15 cellular contexts compared by ENCODE assay signal in the genomic region with DNA sequence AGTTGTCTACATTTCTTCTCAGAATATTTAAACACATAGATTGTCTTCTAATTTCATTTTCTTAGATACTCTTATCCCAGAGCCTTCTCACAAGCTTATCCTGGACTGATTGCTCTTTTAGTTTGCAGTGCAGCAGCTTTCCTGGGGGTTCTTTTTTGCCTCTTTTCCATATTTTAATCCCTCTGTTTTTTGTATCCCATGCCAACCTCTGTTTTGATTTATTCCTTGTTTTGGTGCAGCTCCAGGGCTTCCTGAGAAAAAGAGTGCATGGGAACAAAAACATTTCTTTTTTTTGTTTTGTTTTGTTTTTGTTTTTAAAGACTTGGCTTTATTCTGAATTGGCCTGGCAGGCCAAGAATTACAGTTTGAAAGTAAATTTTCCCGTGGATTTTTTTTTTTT.
"Had no signal": no experiment of that assay in that cellular context is flagged by ENCODE, and none has a peak within 500 bp of the region (broad histone marks: within the 10 kb centered on the region; RNA-seq: fewer than 3 reads in every experiment).

No MANE protein-coding gene starts in this region.

- ATAC-seq: activated CD4-positive, alpha-beta T cell treated with anti-CD3 and anti-CD28 coated beads for 36 hours; activated CD8-positive, alpha-beta T cell treated with anti-CD3 and anti-CD28 coated beads, Interleukin-2, amount 10 ng/mL, durations not matched to agents 7 days and 5 days; heart left ventricle; stimulated activated naive CD8-positive, alpha-beta T cell treated with anti-CD3 and anti-CD28 coated beads, Interleukin-15, Interleukin-2, amounts not matched to agents 100 U/mL and 50 U/mL, for 24 hours; T-cell; upper lobe of right lung had no signal

- H3K4me1 ChIP-seq: upper lobe of right lung had no signal

- H3K9me3 ChIP-seq: adrenal gland, heart left ventricle, sigmoid colon, upper lobe of right lung had no signal

- DNase-seq: activated CD4-positive, alpha-beta T cell treated with anti-CD3 and anti-CD28 coated beads for 36 hours; activated CD8-positive, alpha-beta memory T cell treated with anti-CD3 and anti-CD28 coated beads, Interleukin-2, amount 50 U/mL, for 48 hours; activated CD8-positive, alpha-beta T cell treated with anti-CD3 and anti-CD28 coated beads, Interleukin-2, amount 10 ng/mL, durations not matched to agents 7 days and 5 days; activated naive CD4-positive, alpha-beta T cell treated with anti-CD3 and anti-CD28 coated beads, Interleukin-2, amount 10 ng/mL, durations not matched to agents 7 days and 5 days; brain microvascular endothelial cell; foreskin melanocyte; heart left ventricle; nephron progenitor cell; sigmoid colon; stimulated activated CD4-positive, alpha-beta T cell treated with anti-CD3 and anti-CD28 coated beads, Interleukin-2, amount 100 ng/mL, for 24 hours; stimulated activated naive CD8-positive, alpha-beta T cell treated with anti-CD3 and anti-CD28 coated beads, Interleukin-15, Interleukin-2, amounts not matched to agents 100 U/mL and 50 U/mL, for 24 hours; T-cell; upper lobe of right lung had no signal

- H3K36me3 ChIP-seq: brain microvascular endothelial cell had no signal

- H3K4me1 Mint-ChIP-seq: nephron progenitor cell had no signal

- H3K27ac ChIP-seq: brain microvascular endothelial cell, sigmoid colon, upper lobe of right lung, VCaP had no signal

- H3K27me3 Mint-ChIP-seq: activated CD4-positive, alpha-beta T cell treated with anti-CD3 and anti-CD28 coated beads for 36 hours; activated naive CD4-positive, alpha-beta T cell treated with anti-CD3 and anti-CD28 coated beads, Interleukin-2, amount 10 ng/mL, durations not matched to agents 7 days and 5 days; T-cell had no signal

- H3K4me3 Mint-ChIP-seq: activated CD4-positive, alpha-beta T cell treated with anti-CD3 and anti-CD28 coated beads for 36 hours; activated CD8-positive, alpha-beta T cell treated with anti-CD3 and anti-CD28 coated beads, Interleukin-2, amount 10 ng/mL, durations not matched to agents 7 days and 5 days; activated naive CD4-positive, alpha-beta T cell treated with anti-CD3 and anti-CD28 coated beads, Interleukin-2, amount 10 ng/mL, durations not matched to agents 7 days and 5 days; nephron progenitor cell; T-cell had no signal

- H3K27ac Mint-ChIP-seq: activated CD4-positive, alpha-beta T cell treated with anti-CD3 and anti-CD28 coated beads for 36 hours; activated CD8-positive, alpha-beta T cell treated with anti-CD3 and anti-CD28 coated beads, Interleukin-2, amount 10 ng/mL, durations not matched to agents 7 days and 5 days; activated naive CD4-positive, alpha-beta T cell treated with anti-CD3 and anti-CD28 coated beads, Interleukin-2, amount 10 ng/mL, durations not matched to agents 7 days and 5 days; nephron progenitor cell; T-cell had no signal

- H3K27me3 ChIP-seq: adrenal gland, brain microvascular endothelial cell, heart left ventricle, sigmoid colon, upper lobe of right lung had no signal

- H3K9me3 Mint-ChIP-seq: activated naive CD4-positive, alpha-beta T cell treated with anti-CD3 and anti-CD28 coated beads, Interleukin-2, amount 10 ng/mL, durations not matched to agents 7 days and 5 days; nephron progenitor cell; T-cell had no signal

- H3K4me3 ChIP-seq: adrenal gland, heart left ventricle, sigmoid colon, upper lobe of right lung had no signal
